Comparison of ENCODE assay signal across 27 cellular contexts in the genomic region with DNA sequence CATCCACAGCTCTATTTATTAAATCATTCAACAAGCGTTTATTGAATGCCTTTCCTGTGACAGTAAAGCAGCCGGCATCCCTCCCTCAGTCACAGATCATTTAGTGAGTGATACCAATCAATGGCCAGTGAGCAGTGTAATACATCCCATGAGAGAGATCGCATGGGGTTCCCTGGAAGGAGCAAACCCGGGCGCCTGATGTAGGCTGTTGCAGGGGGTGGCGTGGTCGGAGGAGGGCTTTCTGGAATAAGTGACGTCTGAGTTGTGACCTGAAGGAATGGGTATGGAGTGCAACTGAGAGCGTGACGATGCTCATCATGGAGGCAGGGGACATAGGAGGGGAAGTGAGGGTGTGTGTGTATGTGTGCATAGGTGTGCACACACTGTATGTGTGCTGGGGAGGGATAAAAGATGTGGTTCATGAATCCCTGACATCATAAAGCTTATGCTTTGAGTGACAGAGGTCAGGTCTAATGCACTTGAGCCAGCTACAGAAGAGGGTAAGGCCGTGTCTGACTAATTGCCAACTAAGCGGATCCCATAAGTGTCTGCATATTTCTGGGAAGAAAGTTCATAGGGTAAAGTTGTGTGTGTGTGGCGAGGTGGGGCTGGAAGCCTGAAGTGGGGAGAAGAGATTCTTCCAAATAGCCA. TPM values are rescaled to one million over a fixed set of nuclear protein-coding genes. Genes with fewer than 3 reads are reported as not detected.
DNase-seq lines count a peak whose midpoint lies in the region; ATAC-seq and TF ChIP-seq lines count a peak whose summit lies in the region.
"Had no signal": no experiment of that assay in that cellular context is flagged by ENCODE, and none has a peak within 500 bp of the region (broad histone marks: within the 10 kb centered on the region; RNA-seq: fewer than 3 reads in every experiment).

No MANE protein-coding gene starts in this region.

- CTCF ChIA-PET in activated CD4-positive, alpha-beta memory T cell treated with anti-CD3 and anti-CD28 coated beads for 36 hours (lab: Charles Lee), result interaction anchor here (0.7 to 12.9 kb wide), 8 partner anchors 10 to 190 kb away, joined by 3 to 201 read pairs (median 70); a partner anchor contains a TSS
- CTCF ChIA-PET in activated CD4-positive, alpha-beta memory T cell treated with anti-CD3 and anti-CD28 coated beads, Interleukin-2, amount 10 ng/mL, durations not matched to agents 7 days and 5 days (lab: Charles Lee), result interaction anchor here (0.8 to 2.7 kb wide), 3 partner anchors 10 to 180 kb away, joined by 3 to 8 read pairs (median 3); no protein-coding TSS in a partner anchor
- CTCF ChIA-PET in activated CD8-positive, alpha-beta T cell treated with anti-CD3 and anti-CD28 coated beads for 36 hours (lab: Charles Lee), result interaction anchor here (0.8 to 12.9 kb wide), 11 partner anchors 8 to 195 kb away, joined by 3 to 289 read pairs (median 47); a partner anchor contains a TSS

- intact Hi-C loops in activated CD4-positive, alpha-beta memory T cell treated with anti-CD3 and anti-CD28 coated beads for 36 hours (cut with micrococcal nuclease), result no loop called here
- intact Hi-C loops in activated CD8-positive, alpha-beta T cell treated with anti-CD3 and anti-CD28 coated beads for 36 hours (cut with micrococcal nuclease), result no loop called here

- ATAC-seq in activated CD8-positive, alpha-beta T cell treated with anti-CD3 and anti-CD28 coated beads for 36 hours, result no peak
- ATAC-seq: effector memory CD8-positive, alpha-beta T cell; mucosa of descending colon; pancreas; PC-3 had no signal

- H3K4me1 Mint-ChIP-seq in activated CD4-positive, alpha-beta memory T cell treated with anti-CD3 and anti-CD28 coated beads for 36 hours (ENCODE audit: low read depth), result peaks cover 85% of the 10 kb centered on the region
- H3K4me1 Mint-ChIP-seq in activated CD4-positive, alpha-beta memory T cell treated with anti-CD3 and anti-CD28 coated beads, Interleukin-2, amount 10 ng/mL, durations not matched to agents 7 days and 5 days, result peaks cover 71% of the 10 kb centered on the region
- peaks cover 81% of the 10 kb centered on the region for H3K4me1 Mint-ChIP-seq in activated CD8-positive, alpha-beta T cell treated with anti-CD3 and anti-CD28 coated beads for 36 hours (ENCODE audit: low read depth)
- H3K4me1 Mint-ChIP-seq: neural crest cell had no signal

- no peaks in the 10 kb centered on the region for H3K27me3 Mint-ChIP-seq in activated CD4-positive, alpha-beta memory T cell treated with anti-CD3 and anti-CD28 coated beads for 36 hours
- H3K27me3 Mint-ChIP-seq in activated CD4-positive, alpha-beta memory T cell treated with anti-CD3 and anti-CD28 coated beads, Interleukin-2, amount 10 ng/mL, durations not matched to agents 7 days and 5 days, result no peaks in the 10 kb centered on the region
- H3K27me3 Mint-ChIP-seq in activated CD8-positive, alpha-beta T cell treated with anti-CD3 and anti-CD28 coated beads for 36 hours, result no peaks in the 10 kb centered on the region
- H3K27me3 Mint-ChIP-seq: effector memory CD8-positive, alpha-beta T cell had no signal

- H4K20me1 ChIP-seq in BLaER1 treated with 17β-estradiol and CSF1 and Interleukin-3, amounts not matched to agents 10 nM and 100 nM, result peaks cover 0 to 36% (median 9%) of the 10 kb centered on the region in 11 experiments; a peak in 14 of 22 replicates

- POLR2A ChIA-PET in activated CD4-positive, alpha-beta memory T cell treated with anti-CD3 and anti-CD28 coated beads for 36 hours (lab: Charles Lee), result interaction anchor here (1.6 kb wide), 1 partner anchor 112 kb away, joined by 4 read pairs; no protein-coding TSS in a partner anchor
- POLR2A ChIA-PET in activated CD4-positive, alpha-beta memory T cell treated with anti-CD3 and anti-CD28 coated beads, Interleukin-2, amount 10 ng/mL, durations not matched to agents 7 days and 5 days (lab: Charles Lee), result no interaction called here
- POLR2A ChIA-PET in activated CD8-positive, alpha-beta T cell treated with anti-CD3 and anti-CD28 coated beads for 36 hours (lab: Charles Lee), result interaction anchor here (0.5 to 1.4 kb wide), 2 partner anchors 57 to 409 kb away, joined by 3 to 4 read pairs; no protein-coding TSS in a partner anchor

- peak overlapping the region; percentile 43 to 97 (median 76) for H3K4me2 ChIP-seq in BLaER1 treated with 17β-estradiol and CSF1 and Interleukin-3, amounts not matched to agents 10 nM and 100 nM
- H3K4me2 ChIP-seq: smooth muscle cell had no signal

- H3K4me1 ChIP-seq in BLaER1 treated with 17β-estradiol and CSF1 and Interleukin-3, amounts not matched to agents 10 nM and 100 nM, result peaks cover 81 to 90% (median 87%) of the 10 kb centered on the region in 10 experiments
- H3K4me1 ChIP-seq in SJCRH30, result no peaks in the 10 kb centered on the region
- H3K4me1 ChIP-seq: ascending aorta had no signal

- H3K36me3 Mint-ChIP-seq in activated CD4-positive, alpha-beta memory T cell treated with anti-CD3 and anti-CD28 coated beads for 36 hours, result peaks cover 25% of the 10 kb centered on the region
- H3K36me3 Mint-ChIP-seq in activated CD4-positive, alpha-beta memory T cell treated with anti-CD3 and anti-CD28 coated beads, Interleukin-2, amount 10 ng/mL, durations not matched to agents 7 days and 5 days (ENCODE audit: low read depth), result peaks cover 80% of the 10 kb centered on the region
- H3K36me3 Mint-ChIP-seq in activated CD8-positive, alpha-beta T cell treated with anti-CD3 and anti-CD28 coated beads for 36 hours (ENCODE audit: low read depth), result peaks cover 69% of the 10 kb centered on the region

- H3K4me3 ChIP-seq in BLaER1 treated with 17β-estradiol and CSF1 and Interleukin-3, amounts not matched to agents 10 nM and 100 nM, result no peak overlapping the region
- H3K4me3 ChIP-seq in SJCRH30, result no peak overlapping the region
- H3K4me3 ChIP-seq: ascending aorta, cardiac muscle cell, colonic mucosa, lung, mucosa of descending colon, pancreas, smooth muscle cell, upper lobe of left lung had no signal

- no peak for TF ChIP-seq CTCF in activated CD8-positive, alpha-beta T cell treated with anti-CD3 and anti-CD28 coated beads for 36 hours (IDR thresholded peaks at IDR 0.05)

- H3K27ac Mint-ChIP-seq in activated CD4-positive, alpha-beta memory T cell treated with anti-CD3 and anti-CD28 coated beads for 36 hours, result peak overlapping the region; percentile 74
- no peak overlapping the region for H3K27ac Mint-ChIP-seq in activated CD4-positive, alpha-beta memory T cell treated with anti-CD3 and anti-CD28 coated beads, Interleukin-2, amount 10 ng/mL, durations not matched to agents 7 days and 5 days
- H3K27ac Mint-ChIP-seq in activated CD8-positive, alpha-beta T cell treated with anti-CD3 and anti-CD28 coated beads for 36 hours, result peak overlapping the region; percentile 89

- no peaks in the 10 kb centered on the region; a peak in 2 of 22 replicates for H3K9me3 ChIP-seq in BLaER1 treated with 17β-estradiol and CSF1 and Interleukin-3, amounts not matched to agents 10 nM and 100 nM (replicated peaks in 1 of 11)
- no peaks in the 10 kb centered on the region for H3K9me3 ChIP-seq in SJCRH30 (replicated peaks)
- H3K9me3 ChIP-seq: ascending aorta, colonic mucosa, mucosa of descending colon, pancreas, upper lobe of left lung had no signal

- H3K27ac ChIP-seq in BLaER1 treated with 17β-estradiol and CSF1 and Interleukin-3, amounts not matched to agents 10 nM and 100 nM, result peak overlapping the region in 7 of 11 experiments; percentile 22 to 49 (median 39); a peak in 7 of 22 replicates
- H3K27ac ChIP-seq in SJCRH30, result no peak overlapping the region
- H3K27ac ChIP-seq: ascending aorta, cardiac muscle cell, colonic mucosa, pancreas, upper lobe of left lung, VCaP had no signal

- no peak for DNase-seq in activated CD4-positive, alpha-beta memory T cell treated with anti-CD3 and anti-CD28 coated beads for 36 hours
- DNase-seq in activated CD4-positive, alpha-beta memory T cell treated with anti-CD3 and anti-CD28 coated beads, Interleukin-2, amount 10 ng/mL, durations not matched to agents 7 days and 5 days, result no peak
- no peak for DNase-seq in activated CD8-positive, alpha-beta T cell treated with anti-CD3 and anti-CD28 coated beads for 36 hours
- DNase-seq in left kidney (ENCODE audit: low read depth, low spot score), result peak; percentile 25
- DNase-seq in dermis blood vessel endothelial cell, result no peak
- no peak for DNase-seq in SJCRH30
- DNase-seq in KG1 (lab: John Stamatoyannopoulos, UW), result no peak
- DNase-seq: ACHN; colonic mucosa; effector memory CD8-positive, alpha-beta T cell; EL; erythroblast; glutamatergic neuron; mucosa of descending colon; NCI-H510A treated with DMSO at 0.1 percent for 48 hours; pancreas; PC-3; substantia nigra; upper lobe of left lung had no signal

- H3K36me3 ChIP-seq in BLaER1 treated with 17β-estradiol and CSF1 and Interleukin-3, amounts not matched to agents 10 nM and 100 nM, result peaks cover 5 to 77% (median 21%) of the 10 kb centered on the region in 11 experiments; a peak in 16 of 22 replicates
- no peaks in the 10 kb centered on the region for H3K36me3 ChIP-seq in SJCRH30
- H3K36me3 ChIP-seq: ascending aorta, cardiac muscle cell, colonic mucosa, pancreas, upper lobe of left lung had no signal

- H3K9ac ChIP-seq in BLaER1 treated with 17β-estradiol and CSF1 and Interleukin-3, amounts not matched to agents 10 nM and 100 nM, result peak overlapping the region in 2 of 11 experiments; percentile 6 to 44; a peak in 2 of 22 replicates

- H3K9me3 Mint-ChIP-seq in activated CD4-positive, alpha-beta memory T cell treated with anti-CD3 and anti-CD28 coated beads for 36 hours, result no peaks in the 10 kb centered on the region
- H3K9me3 Mint-ChIP-seq in activated CD4-positive, alpha-beta memory T cell treated with anti-CD3 and anti-CD28 coated beads, Interleukin-2, amount 10 ng/mL, durations not matched to agents 7 days and 5 days, result no peaks in the 10 kb centered on the region
- H3K9me3 Mint-ChIP-seq in activated CD8-positive, alpha-beta T cell treated with anti-CD3 and anti-CD28 coated beads for 36 hours, result no peaks in the 10 kb centered on the region
- H3K9me3 Mint-ChIP-seq: effector memory CD8-positive, alpha-beta T cell; neural crest cell had no signal

- H3K4me3 Mint-ChIP-seq in activated CD4-positive, alpha-beta memory T cell treated with anti-CD3 and anti-CD28 coated beads for 36 hours, result no peak overlapping the region
- H3K4me3 Mint-ChIP-seq in activated CD4-positive, alpha-beta memory T cell treated with anti-CD3 and anti-CD28 coated beads, Interleukin-2, amount 10 ng/mL, durations not matched to agents 7 days and 5 days, result no peak overlapping the region
- peak overlapping the region; percentile 75 for H3K4me3 Mint-ChIP-seq in activated CD8-positive, alpha-beta T cell treated with anti-CD3 and anti-CD28 coated beads for 36 hours
- H3K4me3 Mint-ChIP-seq: effector memory CD8-positive, alpha-beta T cell; neural crest cell had no signal

- peaks cover 7 to 9% (median 8%) of the 10 kb centered on the region in 11 experiments for H3K27me3 ChIP-seq in BLaER1 treated with 17β-estradiol and CSF1 and Interleukin-3, amounts not matched to agents 10 nM and 100 nM
- H3K27me3 ChIP-seq in SJCRH30, result peaks cover 10% of the 10 kb centered on the region
- H3K27me3 ChIP-seq: colonic mucosa, pancreas, upper lobe of left lung had no signal

RNA-seq across cellular contexts. Expression of a gene that starts 6.5 kb away (rescaled TPM):
- total RNA-seq in activated CD4-positive, alpha-beta memory T cell treated with anti-CD3 and anti-CD28 coated beads for 36 hours, result 10 to 100 TPM; 65.7 to 73.0 TPM
- total RNA-seq in activated CD4-positive, alpha-beta memory T cell treated with anti-CD3 and anti-CD28 coated beads, Interleukin-2, amount 10 ng/mL, durations not matched to agents 7 days and 5 days, result 100 to 1,000 TPM; 117 to 121 TPM
- total RNA-seq in activated CD8-positive, alpha-beta T cell treated with anti-CD3 and anti-CD28 coated beads for 36 hours, result 10 to 100 TPM; 49.4 to 51.7 TPM
- total RNA-seq in dermis blood vessel endothelial cell, result 0.17 TPM in 1 of 2 replicates, not detected in the other
- total RNA-seq in SJCRH30 (2014; rRNA removed; shearing (Covaris generic)), result not detected in 2 replicates
- total RNA-seq: cardiac muscle cell, LHCN-M2, neural crest cell, smooth muscle cell had no signal

RNA-seq across cellular contexts. Expression of a gene that starts 18.0 kb away (rescaled TPM):
- 10 to 100 TPM in 1 of 2 experiments, 1 to 10 TPM in 1; 9.8 to 10.0 TPM for total RNA-seq in activated CD4-positive, alpha-beta memory T cell treated with anti-CD3 and anti-CD28 coated beads for 36 hours
- not detected for total RNA-seq in activated CD4-positive, alpha-beta memory T cell treated with anti-CD3 and anti-CD28 coated beads, Interleukin-2, amount 10 ng/mL, durations not matched to agents 7 days and 5 days
- total RNA-seq in activated CD8-positive, alpha-beta T cell treated with anti-CD3 and anti-CD28 coated beads for 36 hours, result under 1 TPM; 0.54 to 0.81 TPM
- not detected in 2 replicates for total RNA-seq in dermis blood vessel endothelial cell
- total RNA-seq in SJCRH30 (2014; rRNA removed; shearing (Covaris generic)), result not detected in 2 replicates
- total RNA-seq: ascending aorta, cardiac muscle cell, colonic mucosa, lung, mucosa of descending colon, neural crest cell, pancreas had no signal

RNA-seq across cellular contexts. Expression of a gene that starts 31.1 kb away (rescaled TPM):
- total RNA-seq in activated CD4-positive, alpha-beta memory T cell treated with anti-CD3 and anti-CD28 coated beads for 36 hours, result under 1 TPM; 0.10 TPM
- total RNA-seq in activated CD4-positive, alpha-beta memory T cell treated with anti-CD3 and anti-CD28 coated beads, Interleukin-2, amount 10 ng/mL, durations not matched to agents 7 days and 5 days, result not detected
- total RNA-seq in activated CD8-positive, alpha-beta T cell treated with anti-CD3 and anti-CD28 coated beads for 36 hours, result under 1 TPM in 1 of 2 experiments, not detected in 1; 0.07 TPM
- under 0.01 TPM in 2 replicates for total RNA-seq in dermis blood vessel endothelial cell
- not detected in 2 replicates for total RNA-seq in SJCRH30 (2014; rRNA removed; shearing (Covaris generic))
- total RNA-seq: cardiac muscle cell, LHCN-M2, neural crest cell, PC-3, smooth muscle cell had no signal

RNA-seq across cellular contexts. Expression of a gene that starts 49.8 kb away (rescaled TPM):
- total RNA-seq in activated CD4-positive, alpha-beta memory T cell treated with anti-CD3 and anti-CD28 coated beads for 36 hours, result not detected
- not detected for total RNA-seq in activated CD4-positive, alpha-beta memory T cell treated with anti-CD3 and anti-CD28 coated beads, Interleukin-2, amount 10 ng/mL, durations not matched to agents 7 days and 5 days
- not detected for total RNA-seq in activated CD8-positive, alpha-beta T cell treated with anti-CD3 and anti-CD28 coated beads for 36 hours
- total RNA-seq in dermis blood vessel endothelial cell, result not detected in 2 replicates
- total RNA-seq in SJCRH30 (2014; rRNA removed; shearing (Covaris generic)), result not detected in 2 replicates
- total RNA-seq: ascending aorta, cardiac muscle cell, colonic mucosa, LHCN-M2, lung, mucosa of descending colon, neural crest cell, pancreas, PC-3, smooth muscle cell, upper lobe of left lung had no signal

RNA-seq across cellular contexts. Expression of a gene that starts 55.0 kb away (rescaled TPM):
- not detected for total RNA-seq in activated CD4-positive, alpha-beta memory T cell treated with anti-CD3 and anti-CD28 coated beads for 36 hours
- not detected for total RNA-seq in activated CD4-positive, alpha-beta memory T cell treated with anti-CD3 and anti-CD28 coated beads, Interleukin-2, amount 10 ng/mL, durations not matched to agents 7 days and 5 days
- total RNA-seq in activated CD8-positive, alpha-beta T cell treated with anti-CD3 and anti-CD28 coated beads for 36 hours, result not detected
- not detected in 2 replicates for total RNA-seq in dermis blood vessel endothelial cell
- total RNA-seq in SJCRH30 (2014; rRNA removed; shearing (Covaris generic)), result not detected in 2 replicates
- total RNA-seq: ascending aorta, cardiac muscle cell, LHCN-M2, neural crest cell, pancreas, PC-3, smooth muscle cell had no signal

Comparison
In these comparisons a context has a peak if more than half of its experiments do, and no peak if none do; other contexts are left out.
1. RNA of a gene that starts 18.0 kb away (total RNA-seq): 9.8 to 10.0 TPM in activated CD4-positive, alpha-beta memory T cell treated with anti-CD3 and anti-CD28 coated beads for 36 hours; 0.54 to 0.81 TPM in activated CD8-positive, alpha-beta T cell treated with anti-CD3 and anti-CD28 coated beads for 36 hours, not detected in activated CD4-positive, alpha-beta memory T cell treated with anti-CD3 and anti-CD28 coated beads, Interleukin-2, amount 10 ng/mL, durations not matched to agents 7 days and 5 days, not detected in dermis blood vessel endothelial cell and not detected in SJCRH30; every median in the first group is over 4 times any median in the second.
2. RNA of a gene that starts 6.5 kb away (total RNA-seq): 117 to 121 TPM in activated CD4-positive, alpha-beta memory T cell treated with anti-CD3 and anti-CD28 coated beads, Interleukin-2, amount 10 ng/mL, durations not matched to agents 7 days and 5 days, 65.7 to 73.0 TPM in activated CD4-positive, alpha-beta memory T cell treated with anti-CD3 and anti-CD28 coated beads for 36 hours and 49.4 to 51.7 TPM in activated CD8-positive, alpha-beta T cell treated with anti-CD3 and anti-CD28 coated beads for 36 hours; 0.17 TPM in dermis blood vessel endothelial cell and not detected in SJCRH30; every median in the first group is over 10 times any median in the second.